ENCODE assay signal across 8 cellular contexts in the genomic region with DNA sequence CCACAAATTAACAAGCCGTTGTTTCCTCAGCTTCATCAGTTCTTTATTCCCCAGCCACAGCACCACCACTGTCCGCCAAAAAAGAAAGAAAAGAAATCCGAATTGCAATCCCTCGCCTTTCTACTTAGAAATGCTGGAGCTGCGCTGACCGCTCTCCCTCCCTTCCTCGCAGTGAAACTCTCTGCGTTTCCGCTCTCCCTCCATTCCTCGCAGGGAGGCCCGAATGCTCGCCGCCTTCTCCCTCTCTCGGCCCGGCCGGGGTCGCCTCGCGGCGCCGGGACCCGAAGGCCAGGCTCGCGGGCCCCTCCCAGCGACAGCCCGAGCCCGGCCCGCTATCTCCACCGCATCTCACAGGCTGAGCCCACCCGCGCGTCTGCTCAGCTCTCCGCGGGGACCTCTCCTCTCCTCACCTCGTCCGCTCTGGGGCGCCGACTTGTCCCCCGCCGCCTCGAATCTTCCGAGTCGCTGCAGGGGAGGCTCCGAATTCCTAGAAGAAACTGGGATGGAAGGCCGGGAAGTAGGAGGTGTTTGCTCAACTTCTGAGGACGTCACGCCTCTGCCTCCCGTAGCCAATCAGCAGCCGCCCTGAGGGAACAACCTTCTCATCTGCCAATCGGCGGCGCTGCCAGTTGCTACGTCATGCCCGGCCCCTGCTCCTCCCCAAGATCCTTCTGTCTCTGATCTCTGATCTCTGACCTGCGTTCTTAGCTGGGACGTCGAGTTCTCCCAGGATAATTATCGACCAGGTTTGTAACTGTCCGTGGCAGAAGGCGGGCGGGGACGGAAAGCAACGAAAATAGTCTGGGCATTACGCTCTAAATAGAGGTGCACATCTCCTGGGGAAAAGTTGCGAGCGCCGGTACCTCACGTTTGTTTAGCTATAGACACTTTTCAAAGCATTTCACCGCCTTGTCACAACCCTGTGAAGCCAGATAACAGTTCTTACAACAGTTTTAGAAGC. TPM values are rescaled to one million over a fixed set of nuclear protein-coding genes. Genes with fewer than 3 reads are reported as not detected.
DNase-seq lines count a peak whose midpoint lies in the region; ATAC-seq and TF ChIP-seq lines count a peak whose summit lies in the region.

AASS (minus strand) TSS at position 499 of the 961 bp plus-strand sequence. CDS start 10,523 bp downstream, outside the sequence.

- peak within 1 kb of the TSS; percentile 92 for H3K4me3 Mint-ChIP-seq in activated T-helper 2 cell treated with anti-CD3 and anti-CD28 coated beads, Interferon-gamma antibody, Interleukin-2, Interleukin-4, amounts not matched to agents 10 μg/mL and 5 μg/mL and 100 μg/mL, durations not matched to agents 14 hours and 24 hours and 36 hours (ENCODE audit: low read depth)

- H3K27ac Mint-ChIP-seq in activated T-helper 2 cell treated with anti-CD3 and anti-CD28 coated beads, Interferon-gamma antibody, Interleukin-2, Interleukin-4, amounts not matched to agents 10 μg/mL and 5 μg/mL and 100 μg/mL, durations not matched to agents 14 hours and 24 hours and 36 hours = no peak within 1 kb of the TSS

- H4K20me1 ChIP-seq in PC-3 (ENCODE audit: low read length) = no peaks in the 10 kb centered on the region

- ATAC-seq in GM19468 (IDR thresholded peaks at IDR 0.05; ENCODE audit: extremely low read depth, unreplicated experiment) (peak; percentile 97), PC-3 (peak; percentile 92)

- H3K79me2 ChIP-seq in PC-3 (ENCODE audit: low read length) = no peaks in the 10 kb centered on the region

- CTCF ChIA-PET in PC-3 (lab: Charles Lee) = no interaction called here

- H3K27me3 ChIP-seq in HL-60 (ENCODE audit: insufficient read depth, poor library complexity, severe bottlenecking) = peaks cover 19% of the 10 kb centered on the region
- H3K27me3 ChIP-seq in PC-3 (ENCODE audit: low read length) = peaks cover 11% of the 10 kb centered on the region
- H3K27me3 ChIP-seq in muscle layer of duodenum (ENCODE audit: low read depth, low read length) = no peaks in the 10 kb centered on the region

- POLR2A ChIA-PET in PC-3 (lab: Charles Lee; ENCODE audit: unreplicated experiment) = no interaction called here

- peaks cover 26% of the 10 kb centered on the region for H3K27me3 Mint-ChIP-seq in activated T-helper 2 cell treated with anti-CD3 and anti-CD28 coated beads, Interferon-gamma antibody, Interleukin-2, Interleukin-4, amounts not matched to agents 10 μg/mL and 5 μg/mL and 100 μg/mL, durations not matched to agents 14 hours and 24 hours and 36 hours (ENCODE audit: low read depth)

- intact Hi-C loops in PC-3 (cut with micrococcal nuclease) = no loop called here
- intact Hi-C loops in activated T-helper 2 cell treated with anti-CD3 and anti-CD28 coated beads, Interferon-gamma antibody, Interleukin-2, Interleukin-4, amounts not matched to agents 10 μg/mL and 5 μg/mL and 100 μg/mL, durations not matched to agents 14 hours and 24 hours and 36 hours (cut with micrococcal nuclease) = no loop called here

- H3K9ac ChIP-seq in PC-3 (ENCODE audit: low read length) = no peak within 1 kb of the TSS; the same call in 1 of the 2 replicates

- H3K4me3 ChIP-seq in HL-60 (replicated peaks; ENCODE audit: insufficient read depth, low read length) = peak within 1 kb of the TSS; percentile 17
- H3K4me3 ChIP-seq in PC-3 (ENCODE audit: low read length) = peak within 1 kb of the TSS; percentile 85
- H3K4me3 ChIP-seq in muscle layer of duodenum (ENCODE audit: low read depth in 1 of 2, low read length in 2 of 2) = peak within 1 kb of the TSS; percentile 82 to 85

- no peak for TF ChIP-seq CTCF in C4-2B (conservative IDR thresholded peaks at IDR 0.05)
- no peak for TF ChIP-seq CTCF in HL-60 (IDR thresholded peaks at IDR 0.05; ENCODE audit: insufficient read depth, low read length)
- TF ChIP-seq CTCF in PC-3 (conservative IDR thresholded peaks at IDR 0.05; ENCODE audit: low read depth, low read length) = no peak

- peak within 1 kb of the TSS; percentile 98 for H2AFZ ChIP-seq in PC-3 (ENCODE audit: low read length)

- H3F3A ChIP-seq in PC-3 (ENCODE audit: low read length, unreplicated experiment) = no peaks in the 10 kb centered on the region

- BruUV-seq in PC-3 (replicated peaks; lab: Mats Ljungman, UMichigan) = no TSS peak

- no peaks in the 10 kb centered on the region for H3K36me3 Mint-ChIP-seq in activated T-helper 2 cell treated with anti-CD3 and anti-CD28 coated beads, Interferon-gamma antibody, Interleukin-2, Interleukin-4, amounts not matched to agents 10 μg/mL and 5 μg/mL and 100 μg/mL, durations not matched to agents 14 hours and 24 hours and 36 hours (ENCODE audit: low read depth)

- no peaks in the 10 kb centered on the region for H3K9me3 Mint-ChIP-seq in activated T-helper 2 cell treated with anti-CD3 and anti-CD28 coated beads, Interferon-gamma antibody, Interleukin-2, Interleukin-4, amounts not matched to agents 10 μg/mL and 5 μg/mL and 100 μg/mL, durations not matched to agents 14 hours and 24 hours and 36 hours

- DNase-seq in HL-60 (ENCODE audit: low read depth in 1 of 2, low spot score in 1 of 2) = peak in 1 of 2 experiments; percentile 5
- DNase-seq in PC-3 = peak; percentile 78
- peak; percentile 73 for DNase-seq in activated T-helper 2 cell treated with anti-CD3 and anti-CD28 coated beads, Interferon-gamma antibody, Interleukin-2, Interleukin-4, amounts not matched to agents 10 μg/mL and 5 μg/mL and 100 μg/mL, durations not matched to agents 14 hours and 24 hours and 36 hours (ENCODE audit: low spot score)
- peak; percentile 97 for DNase-seq in fibroblast of gingiva (ENCODE audit: low read depth)
- DNase-seq in stimulated activated CD8-positive, alpha-beta memory T cell treated with anti-CD3 and anti-CD28 coated beads, Interleukin-4, amount 100 ng/mL, for 48 hours = peak; percentile 82

- no peaks in the 10 kb centered on the region for H3K9me2 ChIP-seq in PC-3 (replicated peaks; ENCODE audit: low read length)

- H3K4me2 ChIP-seq in PC-3 (ENCODE audit: low read length) = peak within 1 kb of the TSS; percentile 94

- H3K4me1 Mint-ChIP-seq in activated T-helper 2 cell treated with anti-CD3 and anti-CD28 coated beads, Interferon-gamma antibody, Interleukin-2, Interleukin-4, amounts not matched to agents 10 μg/mL and 5 μg/mL and 100 μg/mL, durations not matched to agents 14 hours and 24 hours and 36 hours (ENCODE audit: low read depth) = peaks cover 10% of the 10 kb centered on the region

- H3K9me3 ChIP-seq in PC-3 (ENCODE audit: low read length) (no peaks in the 10 kb centered on the region), muscle layer of duodenum (ENCODE audit: control insufficient read depth in 1 of 2, low read length in 2 of 2) (no peaks in the 10 kb centered on the region)

- peak within 1 kb of the TSS; percentile 26 for H3K27ac ChIP-seq in C4-2B
- H3K27ac ChIP-seq in HL-60 (replicated peaks) = no peak within 1 kb of the TSS
- H3K27ac ChIP-seq in PC-3 (ENCODE audit: low read length) = no peak within 1 kb of the TSS
- H3K27ac ChIP-seq in muscle layer of duodenum (ENCODE audit: low read length) = peak within 1 kb of the TSS; percentile 84

- H3K36me3 ChIP-seq in PC-3 (ENCODE audit: low read depth, low read length) (no peaks in the 10 kb centered on the region), muscle layer of duodenum (ENCODE audit: control insufficient read depth in 1 of 2, insufficient read depth in 2 of 2, low read length in 2 of 2) (no peaks in the 10 kb centered on the region)

- H3K4me1 ChIP-seq in PC-3 (ENCODE audit: insufficient read depth, low read length) (peaks cover 4% of the 10 kb centered on the region; the same call in 1 of the 2 replicates), muscle layer of duodenum (ENCODE audit: control insufficient read depth in 1 of 2, insufficient read depth in 2 of 2, low read length in 2 of 2) (peaks cover 0 to 14% of the 10 kb centered on the region in 2 donors)

RNA-seq across cellular contexts. Expression of gene AASS, which starts in this region (rescaled TPM):
- 0.91 and 1.3 TPM in 2 replicates for total RNA-seq in PC-3 (2014; rRNA removed)
- 1.3 and 2.2 TPM in 2 replicates for total RNA-seq in activated T-helper 2 cell treated with anti-CD3 and anti-CD28 coated beads, Interferon-gamma antibody, Interleukin-2, Interleukin-4, amounts not matched to agents 10 μg/mL and 5 μg/mL and 100 μg/mL, durations not matched to agents 14 hours and 24 hours and 36 hours

Comparison
In these comparisons a context has a peak if more than half of its experiments do, and no peak if none do; other contexts are left out.
1. H3K27ac ChIP-seq: peak in C4-2B (single experiment) and muscle layer of duodenum (single experiment); none in HL-60 (single experiment) and PC-3 (single experiment).
2. H3K4me3 ChIP-seq: peak in every context shown above with its lines; median percentile 85 in PC-3; 84 in muscle layer of duodenum; 17 in HL-60.